In genomic region chr1:48203287-48203900, GRCh38 we compare ENCODE assay signal across 8 cellular contexts. TPM values are rescaled to one million over a fixed set of nuclear protein-coding genes. Genes with fewer than 3 reads are reported as not detected.
DNase-seq lines count a peak whose midpoint lies in the region; ATAC-seq and TF ChIP-seq lines count a peak whose summit lies in the region.

No MANE protein-coding gene starts in this region.

- H3K36me3 ChIP-seq in CD4-positive, alpha-beta memory T cell (ENCODE audit: insufficient read depth, low read length), result no peaks in the 10 kb centered on the region

- intact Hi-C loops in CD4-positive, alpha-beta memory T cell (cut with micrococcal nuclease), result no loop called here

- no peaks in the 10 kb centered on the region for H3K9me3 ChIP-seq in CD4-positive, alpha-beta memory T cell (ENCODE audit: control insufficient read depth in 1 of 2, low read length in 2 of 2)

- H3K27me3 Mint-ChIP-seq in CD4-positive, alpha-beta memory T cell, result peaks cover 0 to 7% of the 10 kb centered on the region in 2 donors

- H3K9me3 Mint-ChIP-seq in CD4-positive, alpha-beta memory T cell, result no peaks in the 10 kb centered on the region

- peak; percentile 71 for TF ChIP-seq CTCF in epithelial cell of esophagus (IDR thresholded peaks at IDR 0.05; ENCODE audit: insufficient read depth, low read depth, low read length, missing control alignments)

- no peaks in the 10 kb centered on the region for H3K4me1 Mint-ChIP-seq in CD4-positive, alpha-beta memory T cell

- no peaks in the 10 kb centered on the region for H3K4me1 ChIP-seq in CD4-positive, alpha-beta memory T cell (ENCODE audit: insufficient read depth, low read length)

- no peak overlapping the region for H3K4me3 Mint-ChIP-seq in CD4-positive, alpha-beta memory T cell

- no peak overlapping the region for H3K27ac Mint-ChIP-seq in CD4-positive, alpha-beta memory T cell

- CTCF ChIA-PET in CD4-positive, alpha-beta memory T cell (lab: Charles Lee; ENCODE audit: partially characterized antibody), result interaction anchor here (0.8 to 1.6 kb wide), 3 partner anchors 10 to 110 kb away, joined by 3 to 5 read pairs (median 3); no protein-coding TSS in a partner anchor

- ATAC-seq in HG02623 (IDR thresholded peaks at IDR 0.05; ENCODE audit: unreplicated experiment), result peak; percentile 52

- POLR2A ChIA-PET in CD4-positive, alpha-beta memory T cell (lab: Charles Lee; ENCODE audit: partially characterized antibody), result no interaction called here

- H3K4me3 ChIP-seq in epithelial cell of esophagus (ENCODE audit: low read length), result no peak overlapping the region
- no peak overlapping the region for H3K4me3 ChIP-seq in CD4-positive, alpha-beta memory T cell (ENCODE audit: low read length in 2 of 2)

- DNase-seq in DMS79 treated with DMSO at 0.1 percent for 48 hours (lab: John Stamatoyannopoulos, UW) (peak; percentile 49), DMS79 (lab: John Stamatoyannopoulos, UW) (no peak), NCI-H748 treated with DMSO at 0.1 percent for 48 hours (lab: John Stamatoyannopoulos, UW) (peak; percentile 30), epithelial cell of esophagus (ENCODE audit: low read depth) (peak; percentile 45), pons (ENCODE audit: low spot score) (peak; percentile 28)
- DNase-seq in CD4-positive, alpha-beta memory T cell, result no peak
- DNase-seq in activated CD4-positive, alpha-beta T cell treated with anti-CD3 and anti-CD28 coated beads, Interleukin-2, amount 50 U/mL, for 48 hours, result no peak

- no peak overlapping the region for H3K27ac ChIP-seq in CD4-positive, alpha-beta memory T cell (ENCODE audit: low read depth, low read length)

- no peaks in the 10 kb centered on the region for H3K36me3 Mint-ChIP-seq in CD4-positive, alpha-beta memory T cell

- no peaks in the 10 kb centered on the region for H3K27me3 ChIP-seq in CD4-positive, alpha-beta memory T cell (ENCODE audit: insufficient read depth, low read length)

RNA-seq across cellular contexts. Expression of gene SLC5A9, which starts 19.1 kb away (rescaled TPM):
- total RNA-seq in CD4-positive, alpha-beta memory T cell, result not detected
- polyA plus RNA-seq in CD4-positive, alpha-beta memory T cell, result not detected

Comparison
In these comparisons a context has a peak if more than half of its experiments do, and no peak if none do; other contexts are left out.
1. DNase-seq: peak in DMS79 treated with DMSO at 0.1 percent for 48 hours (single experiment), NCI-H748 treated with DMSO at 0.1 percent for 48 hours (single experiment), epithelial cell of esophagus (single experiment) and pons (single experiment); none in DMS79 (single experiment), CD4-positive, alpha-beta memory T cell (0 of 5) and activated CD4-positive, alpha-beta T cell treated with anti-CD3 and anti-CD28 coated beads, Interleukin-2, amount 50 U/mL, for 48 hours (0 of 2).